Comparison of ENCODE assay signal across 15 cellular contexts in the genomic region with DNA sequence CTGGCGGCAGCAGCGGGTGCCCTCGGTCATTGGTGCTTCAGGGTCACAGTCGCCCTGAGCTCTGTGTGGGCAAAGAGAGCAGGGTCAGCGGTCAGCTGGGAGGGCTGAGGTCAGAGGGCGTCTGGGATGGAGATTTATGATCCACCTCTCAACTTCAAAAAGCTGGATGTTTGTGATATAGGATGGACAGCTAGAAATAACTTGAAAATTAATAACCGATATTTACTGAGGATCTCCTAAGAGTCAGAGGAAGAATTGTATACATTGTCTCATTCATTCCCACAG. TPM values are rescaled to one million over a fixed set of nuclear protein-coding genes. Genes with fewer than 3 reads are reported as not detected.
DNase-seq lines count a peak whose midpoint lies in the region; ATAC-seq, FAIRE-seq and TF ChIP-seq lines count a peak whose summit lies in the region.
"Had no signal": no experiment of that assay in that cellular context is flagged by ENCODE, and none has a peak within 500 bp of the region (broad histone marks: within the 10 kb centered on the region; RNA-seq: fewer than 3 reads in every experiment).

No MANE protein-coding gene starts in this region.

- H3K27ac ChIP-seq in HUES6 (ENCODE audit: low read depth, low read length) (no peak overlapping the region), neuronal stem cell (replicated peaks; ENCODE audit: low read length) (no peak overlapping the region)

- H3K4ac ChIP-seq in neuronal stem cell (ENCODE audit: low read length): no peak overlapping the region

- DNase-seq in neuronal stem cell (ENCODE audit: low spot score) (no peak), GM12892 (ENCODE audit: insufficient read length) (no peak)
- DNase-seq: AML-193, HFFc6, NCI-H1417, NCI-H2029, NCI-H510A, SHP77 had no signal

- no peak overlapping the region for H2BK15ac ChIP-seq in neuronal stem cell (ENCODE audit: low read length)

- no peak overlapping the region for H2BK120ac ChIP-seq in neuronal stem cell (ENCODE audit: low read depth, low read length)

- no peak overlapping the region for H4K8ac ChIP-seq in neuronal stem cell (ENCODE audit: low read depth, low read length)

- H3K4me1 ChIP-seq in HUES6 (ENCODE audit: control insufficient read depth, insufficient read depth, low read length) (peaks cover 42% of the 10 kb centered on the region), iPS-15b (ENCODE audit: control insufficient read depth, insufficient read depth, low read length) (peaks cover 20% of the 10 kb centered on the region), neuronal stem cell (ENCODE audit: control insufficient read depth in 2 of 2, insufficient read depth in 1 of 2, low read depth in 1 of 2, low read length in 2 of 2) (peaks cover 2 to 12% of the 10 kb centered on the region in 2 donors)

- H3K27me3 ChIP-seq in HUES6 (ENCODE audit: control insufficient read depth, insufficient read depth, low read length): peaks cover 9% of the 10 kb centered on the region; the same call in 1 of the 2 replicates
- H3K27me3 ChIP-seq in iPS-15b (ENCODE audit: control insufficient read depth, insufficient read depth, low read length): no peaks in the 10 kb centered on the region
- H3K27me3 ChIP-seq in neuronal stem cell (ENCODE audit: control insufficient read depth in 3 of 3, insufficient read depth in 3 of 3, low read depth in 1 of 3, low read length in 3 of 3): peaks cover 0 to 29% (median 2%) of the 10 kb centered on the region in 3 experiments

- no peak overlapping the region for H2AFZ ChIP-seq in neuronal stem cell (ENCODE audit: low read length)

- H3K4me2 ChIP-seq in neuronal stem cell (ENCODE audit: insufficient read depth, low read length, poor library complexity, severe bottlenecking): no peak overlapping the region

- WGBS in neuronal stem cell (ENCODE audit: extremely low coverage in 2 of 2, insufficient read length in 2 of 2, insufficient replicate concordance in 1 of 2), 2 donors: no CpG with 5 or more reads among the region's 7 CpGs

- no peak overlapping the region for H2BK12ac ChIP-seq in neuronal stem cell (ENCODE audit: low read length)

- H4K91ac ChIP-seq in neuronal stem cell (ENCODE audit: low read depth, low read length, poor library complexity): no peak overlapping the region

- H3K9me3 ChIP-seq in HUES6 (ENCODE audit: control insufficient read depth, insufficient read depth, low read depth, low read length): no peaks in the 10 kb centered on the region
- no peaks in the 10 kb centered on the region for H3K9me3 ChIP-seq in iPS-15b (ENCODE audit: control insufficient read depth, insufficient read depth, low read length)
- H3K9me3 ChIP-seq in neuronal stem cell (replicated peaks in 1 of 2; ENCODE audit: control insufficient read depth in 2 of 2, insufficient read depth in 1 of 2, low read depth in 1 of 2, low read length in 2 of 2): no peaks in the 10 kb centered on the region

- peaks cover 10% of the 10 kb centered on the region for H3K36me3 ChIP-seq in HUES6 (ENCODE audit: control insufficient read depth, insufficient read depth, low read length)
- H3K36me3 ChIP-seq in iPS-15b (ENCODE audit: control insufficient read depth, insufficient read depth, low read length): no peaks in the 10 kb centered on the region
- H3K36me3 ChIP-seq in neuronal stem cell (replicated peaks in 1 of 2; ENCODE audit: control insufficient read depth in 2 of 2, insufficient read depth in 2 of 2, low read length in 2 of 2): no peaks in the 10 kb centered on the region

- TF ChIP-seq POLR2A in GM12892 (IDR thresholded peaks at IDR 0.05; ENCODE audit: low read depth, low read length): no peak

- peak overlapping the region; percentile 32; the same call in 1 of the 2 replicates for H3K4me3 ChIP-seq in HUES6 (ENCODE audit: low read depth, low read length)
- H3K4me3 ChIP-seq in iPS-15b (ENCODE audit: low read depth, low read length): peak overlapping the region; percentile 8
- no peak overlapping the region for H3K4me3 ChIP-seq in neuronal stem cell (ENCODE audit: low read length in 2 of 2)

- peak overlapping the region; percentile 42 for H3K9ac ChIP-seq in HUES6 (ENCODE audit: low read length)
- H3K9ac ChIP-seq in iPS-15b (ENCODE audit: low read depth, low read length): no peak overlapping the region
- H3K9ac ChIP-seq in neuronal stem cell (ENCODE audit: low read depth, low read length, poor library complexity): no peak overlapping the region

- ATAC-seq in HG02678 (IDR thresholded peaks at IDR 0.05; ENCODE audit: unreplicated experiment) (no peak), HG02759 (IDR thresholded peaks at IDR 0.05; ENCODE audit: unreplicated experiment) (no peak)
- ATAC-seq: SK-N-SH treated with all-trans-retinoic acid at 6 μM for 48 hours had no signal

- no peak for FAIRE-seq in GM12892 (lab: Jason Lieb, UNC)
- FAIRE-seq: RCC 7860 had no signal

- H2BK5ac ChIP-seq in neuronal stem cell (ENCODE audit: low read length): no peak overlapping the region

- no peak overlapping the region for H3K18ac ChIP-seq in neuronal stem cell (ENCODE audit: low read length)

- no peak overlapping the region for H3K14ac ChIP-seq in neuronal stem cell (ENCODE audit: low read length)

- H3K23ac ChIP-seq in neuronal stem cell (ENCODE audit: low read depth, low read length, poor library complexity): peak overlapping the region; percentile 99

- no peaks in the 10 kb centered on the region for H3K79me1 ChIP-seq in neuronal stem cell (ENCODE audit: low read depth, low read length)

- H2AK5ac ChIP-seq in neuronal stem cell (ENCODE audit: low read depth, low read length): no peak overlapping the region

RNA-seq across cellular contexts. Expression of a gene that starts 2.0 kb away (rescaled TPM):
- 0.33 TPM for polyA plus RNA-seq in neuronal stem cell (2013, experiment 1 of 2)
- 0.21 TPM for polyA plus RNA-seq in neuronal stem cell (2013, experiment 2 of 2)
- not detected for polyA plus RNA-seq in GM12892 (2012; ENCODE audit: missing spikeins)
- polyA plus RNA-seq: IgD-negative memory B cell had no signal

RNA-seq across cellular contexts. Expression of a gene that starts 4.8 kb away (rescaled TPM):
- 9.6 TPM for polyA plus RNA-seq in neuronal stem cell (2013, experiment 1 of 2)
- polyA plus RNA-seq in neuronal stem cell (2013, experiment 2 of 2): 8.6 TPM
- 18.7 TPM for polyA plus RNA-seq in GM12892 (2012; ENCODE audit: missing spikeins)

RNA-seq across cellular contexts. Expression of a gene that starts 37.1 kb away (rescaled TPM):
- 52.5 TPM for polyA plus RNA-seq in neuronal stem cell (2013, experiment 1 of 2)
- polyA plus RNA-seq in neuronal stem cell (2013, experiment 2 of 2): 54.2 TPM
- 48.3 TPM for polyA plus RNA-seq in GM12892 (2012; ENCODE audit: missing spikeins)

RNA-seq across cellular contexts. Expression of a gene that starts 54.0 kb away (rescaled TPM):
- polyA plus RNA-seq in neuronal stem cell (2013, experiment 1 of 2): 0.11 TPM
- 0.10 TPM for polyA plus RNA-seq in neuronal stem cell (2013, experiment 2 of 2)
- not detected for polyA plus RNA-seq in GM12892 (2012; ENCODE audit: missing spikeins)

Comparison
In these comparisons a context has a peak if more than half of its experiments do, and no peak if none do; other contexts are left out.
1. H3K4me3 ChIP-seq: peak in HUES6 (single experiment) and iPS-15b (single experiment); none in neuronal stem cell (0 of 2).